20 cellular contexts compared by ENCODE assay signal in genomic region chr1:165442053-165442452, GRCh38. TPM values are rescaled to one million over a fixed set of nuclear protein-coding genes. Genes with fewer than 3 reads are reported as not detected.
DNase-seq lines count a peak whose midpoint lies in the region; ATAC-seq, FAIRE-seq and TF ChIP-seq lines count a peak whose summit lies in the region.
"Had no signal": no experiment of that assay in that cellular context is flagged by ENCODE, and none has a peak within 500 bp of the region (broad histone marks: within the 10 kb centered on the region; RNA-seq: fewer than 3 reads in every experiment).

No MANE protein-coding gene starts in this region.

- peaks cover 4% of the 10 kb centered on the region for H3K27me3 Mint-ChIP-seq in neural progenitor cell (ENCODE audit: insufficient read depth, low read depth)
- peaks cover 14% of the 10 kb centered on the region for H3K27me3 Mint-ChIP-seq in Calu3 (ENCODE audit: unreplicated experiment)

- WGBS in liver = 29% methylated on average over 3 of the region's 3 CpGs
- WGBS in HepG2 (ENCODE audit: low lambda C conversion rate) = 0% methylated on average over 3 of the region's 3 CpGs

- ATAC-seq in HepG2 = no peak

- TF ChIP-seq POLR2A in HepG2 (IDR thresholded peaks at IDR 0.05; ENCODE audit: insufficient read depth in 1 of 2, low read depth in 2 of 2, low read length in 2 of 2) = no peak

- peaks cover 0 to 8% (median 3%) of the 10 kb centered on the region in 4 donors for H3K4me1 ChIP-seq in liver (ENCODE audit: control insufficient read depth in 4 of 4, insufficient read depth in 4 of 4, low read length in 3 of 4)
- no peaks in the 10 kb centered on the region for H3K4me1 ChIP-seq in HepG2 (ENCODE audit: insufficient read depth, low read length)
- peaks cover 68% of the 10 kb centered on the region for H3K4me1 ChIP-seq in neural progenitor cell
- H3K4me1 ChIP-seq: HAP-1 had no signal

- peaks cover 50% of the 10 kb centered on the region for H3F3A ChIP-seq in neural progenitor cell (ENCODE audit: low read depth)

- H3K27ac ChIP-seq in liver (ENCODE audit: low read depth in 1 of 2, low read length in 2 of 2) (no peak overlapping the region), HepG2 (ENCODE audit: extremely low read length, insufficient read depth, low read length) (no peak overlapping the region), neural progenitor cell (no peak overlapping the region)

- no TSS peak for BruUV-seq in HepG2 (replicated peaks; lab: Mats Ljungman, UMichigan)
- BruUV-seq in Calu3 (replicated peaks; lab: Mats Ljungman, UMichigan) = no TSS peak

- H3K36me3 ChIP-seq in liver (ENCODE audit: control insufficient read depth in 4 of 4, insufficient read depth in 3 of 4, low read depth in 1 of 4, low read length in 3 of 4) (no peaks in the 10 kb centered on the region), HepG2 (replicated peaks in 1 of 2; ENCODE audit: control insufficient read depth in 1 of 2, insufficient read depth in 2 of 2, low read length in 2 of 2) (no peaks in the 10 kb centered on the region), bronchial epithelial cell (ENCODE audit: control insufficient read depth, insufficient read depth, low read length) (no peaks in the 10 kb centered on the region), neural progenitor cell (no peaks in the 10 kb centered on the region)
- H3K36me3 ChIP-seq: HAP-1 had no signal

- H3K27me3 ChIP-seq in liver (ENCODE audit: control insufficient read depth in 4 of 4, insufficient read depth in 4 of 4, low read length in 3 of 4) (peaks cover 0 to 4% (median 0%) of the 10 kb centered on the region in 4 donors), HepG2 (ENCODE audit: control insufficient read depth in 1 of 2, insufficient read depth in 2 of 2, low read length in 2 of 2) (peaks cover 0 to 21% of the 10 kb centered on the region in 2 experiments; a peak in 2 of 5 replicates), bronchial epithelial cell (ENCODE audit: control insufficient read depth, insufficient read depth, low read length) (peaks cover 21% of the 10 kb centered on the region), neural progenitor cell (peaks cover 62% of the 10 kb centered on the region)

- TF ChIP-seq CTCF in liver (IDR thresholded peaks at IDR 0.05; ENCODE audit: low read depth, low read length, missing input control) = no peak
- TF ChIP-seq CTCF in HepG2 (CRISPR knock-in tag; IDR thresholded peaks at IDR 0.05) = no peak
- TF ChIP-seq CTCF in bronchial epithelial cell (IDR thresholded peaks at IDR 0.05; ENCODE audit: insufficient read depth, low read length, severe bottlenecking) = no peak
- TF ChIP-seq CTCF in neural progenitor cell (IDR thresholded peaks at IDR 0.05) = no peak
- no peak for TF ChIP-seq CTCF in Calu3 (IDR thresholded peaks at IDR 0.05; ENCODE audit: unreplicated experiment)

- POLR2A ChIA-PET in HepG2 (lab: Yijun Ruan, JAX) = no interaction called here

- TF ChIP-seq RAD21 in liver (IDR thresholded peaks at IDR 0.05) = no peak
- no peak for TF ChIP-seq RAD21 in HepG2 (CRISPR knock-in tag; IDR thresholded peaks at IDR 0.05)

- H3K9me3 ChIP-seq in liver (ENCODE audit: control insufficient read depth in 4 of 4, low read length in 3 of 4) = no peaks in the 10 kb centered on the region
- no peaks in the 10 kb centered on the region for H3K9me3 ChIP-seq in HepG2 (ENCODE audit: low read length)
- H3K9me3 ChIP-seq in neural progenitor cell (ENCODE audit: low read depth) = no peaks in the 10 kb centered on the region
- H3K9me3 ChIP-seq: HAP-1 had no signal

- H3K79me2 ChIP-seq in HepG2 (ENCODE audit: insufficient read depth, low read length) (no peaks in the 10 kb centered on the region), neural progenitor cell (ENCODE audit: low read depth) (no peaks in the 10 kb centered on the region)

- H3K36me3 Mint-ChIP-seq in neural progenitor cell (no peaks in the 10 kb centered on the region), Calu3 (ENCODE audit: insufficient read depth, unreplicated experiment) (no peaks in the 10 kb centered on the region)
- H3K36me3 Mint-ChIP-seq: CD4-positive, alpha-beta memory T cell had no signal

- H3K9me3 Mint-ChIP-seq in neural progenitor cell (no peaks in the 10 kb centered on the region), Calu3 (ENCODE audit: low read depth, unreplicated experiment) (no peaks in the 10 kb centered on the region)
- H3K9me3 Mint-ChIP-seq: HFFc6 had no signal

- H3K4me1 Mint-ChIP-seq in neural progenitor cell (peaks cover 30% of the 10 kb centered on the region), Calu3 (ENCODE audit: low read depth, unreplicated experiment) (no peaks in the 10 kb centered on the region)

- CTCF ChIA-PET in HepG2 (lab: Yijun Ruan, JAX; ENCODE audit: low intra/inter-chr PET ratio, low total read pairs) = no interaction called here
- CTCF ChIA-PET in Calu3 (lab: Charles Lee) = no interaction called here

- H3K9ac ChIP-seq in liver (ENCODE audit: low read depth in 1 of 2, low read length in 2 of 2) (no peak overlapping the region), HepG2 (ENCODE audit: insufficient read depth, low read depth, low read length) (no peak overlapping the region), neural progenitor cell (no peak overlapping the region)

- peak overlapping the region; percentile 24 for H3K4me3 Mint-ChIP-seq in neural progenitor cell
- no peak overlapping the region for H3K4me3 Mint-ChIP-seq in Calu3 (ENCODE audit: low read depth, unreplicated experiment)
- H3K4me3 Mint-ChIP-seq: CD4-positive, alpha-beta memory T cell; HFFc6 had no signal

- H2AFZ ChIP-seq in HepG2 (ENCODE audit: low read length) (no peak overlapping the region), neural progenitor cell (replicated peaks) (no peak overlapping the region)

- H4K20me1 ChIP-seq in HepG2 (ENCODE audit: insufficient read depth, low read length) = no peaks in the 10 kb centered on the region
- peaks cover 26% of the 10 kb centered on the region for H4K20me1 ChIP-seq in neural progenitor cell (ENCODE audit: low read depth)

- FAIRE-seq in HepG2 (lab: Jason Lieb, UNC) (no peak), bronchial epithelial cell (lab: Jason Lieb, UNC) (peak; percentile 88)
- FAIRE-seq: G401.6, GM12892, H54 had no signal

- intact Hi-C loops in HepG2 (cut with micrococcal nuclease; ENCODE audit: unreplicated experiment) = no loop called here
- intact Hi-C loops in Calu3 (cut with micrococcal nuclease; ENCODE audit: unreplicated experiment) = no loop called here

- H3K4me3 ChIP-seq in liver (ENCODE audit: low read depth in 1 of 3, low read length in 3 of 3) (no peak overlapping the region), HepG2 (replicated peaks in 1 of 3; ENCODE audit: insufficient read depth in 1 of 3, low read depth in 2 of 3, low read length in 3 of 3) (no peak overlapping the region), bronchial epithelial cell (ENCODE audit: low read depth, low read length) (no peak overlapping the region), neural progenitor cell (no peak overlapping the region)
- H3K4me3 ChIP-seq: HAP-1 had no signal

- TF ChIP-seq EP300 in HepG2 (IDR thresholded peaks at IDR 0.05; ENCODE audit: low read depth in 2 of 2, low read length in 2 of 2) (no peak), HepG2 (CRISPR knock-in tag; IDR thresholded peaks at IDR 0.05; ENCODE audit: borderline replicate concordance) (no peak)

- in situ Hi-C loops in HepG2 (cut with HindIII; ENCODE audit: extremely low pct_ligation_motif_present, low pct_unique_long_range_greater_than_20kb) = no loop called here

- no peak overlapping the region for H3K27ac Mint-ChIP-seq in neural progenitor cell
- no peak overlapping the region for H3K27ac Mint-ChIP-seq in Calu3 (ENCODE audit: unreplicated experiment)
- H3K27ac Mint-ChIP-seq: CD4-positive, alpha-beta memory T cell; HFFc6 had no signal

- no peak for DNase-seq in HepG2 (ENCODE audit: low spot score)
- no peak for DNase-seq in bronchial epithelial cell (ENCODE audit: low read depth)
- peak; percentile 31 for DNase-seq in neural progenitor cell (ENCODE audit: low spot score)
- DNase-seq in Calu3 = no peak
- no peak for DNase-seq in NCI-H69 (lab: John Stamatoyannopoulos, UW)
- DNase-seq: C1 segment of cervical spinal cord; CD4-positive, alpha-beta memory T cell; COR-L47; DMS153; DND-41; GOT3; HFFc6 had no signal

- H3K4me2 ChIP-seq in HepG2 (ENCODE audit: low read depth, low read length) (no peak overlapping the region), neural progenitor cell (peak overlapping the region; percentile 60)

TF ChIP-seq in HepG2, 621 proteins besides CTCF, POLR2A, EP300 and RAD21:
- no peak for TF ChIP-seq ZBTB38 (CRISPR knock-in tag; IDR thresholded peaks at IDR 0.05)
- no peak for TF ChIP-seq ZNF225 (CRISPR knock-in tag; IDR thresholded peaks at IDR 0.05)
- TF ChIP-seq MAF1 (CRISPR knock-in tag; IDR thresholded peaks at IDR 0.05; ENCODE audit: borderline replicate concordance) = no peak
TF ChIP-seq in HepG2: peak in this region for 0.

RNA-seq across cellular contexts. Expression of gene RXRG, which starts 2.9 kb away (rescaled TPM):
- total RNA-seq in liver = under 1 TPM in 1 of 2 donors, not detected in 1; 0.42 TPM
- polyA plus RNA-seq in liver = under 1 TPM; 0.12 to 0.44 TPM
- not detected in 2 replicates for total RNA-seq in HepG2 (2016; rRNA removed; fragmentation: Illumina TruSeq; extraction: Trizol)
- 0.35 TPM in 1 of 2 replicates, not detected in the other for total RNA-seq in HepG2 (2016; cell fraction: cytosol; rRNA removed; fragmentation: Illumina TruSeq; extraction: Trizol; ENCODE audit: low read depth)
- total RNA-seq in HepG2 (2016; cell fraction: insoluble cytoplasmic fraction; rRNA removed; fragmentation: Illumina TruSeq; extraction: Trizol) = not detected in 2 replicates
- 0.21 TPM in 1 of 2 replicates, not detected in the other for total RNA-seq in HepG2 (2016; cell fraction: membrane; rRNA removed; fragmentation: Illumina TruSeq; extraction: Trizol)
- not detected in 2 replicates for total RNA-seq in HepG2 (2016; cell fraction: nucleus; rRNA removed; fragmentation: Illumina TruSeq; extraction: Trizol)
- polyA plus RNA-seq in HepG2 (2011; rRNA removed) = not detected in 2 replicates
- not detected in 2 replicates for polyA plus RNA-seq in HepG2 (2011; cell fraction: cytosol; rRNA removed)
- not detected in 2 replicates for polyA plus RNA-seq in HepG2 (2011; cell fraction: nucleus; rRNA removed)
- polyA plus RNA-seq in HepG2 (2012) = not detected in 2 replicates
- polyA plus RNA-seq in HepG2 (2016; cell fraction: cytosol; fragmentation: Illumina TruSeq; extraction: Trizol; ENCODE audit: low read depth) = 0.07 and 0.10 TPM in 2 replicates
- not detected in 2 replicates for polyA plus RNA-seq in HepG2 (2016; cell fraction: insoluble cytoplasmic fraction; fragmentation: Illumina TruSeq; extraction: Trizol; ENCODE audit: low read depth)
- not detected in 2 replicates for polyA plus RNA-seq in HepG2 (2016; cell fraction: membrane; fragmentation: Illumina TruSeq; extraction: Trizol; ENCODE audit: low read depth)
- not detected in 2 replicates for polyA plus RNA-seq in HepG2 (2016; cell fraction: nucleus; fragmentation: Illumina TruSeq; extraction: Trizol; ENCODE audit: insufficient read depth, low read depth)
- polyA minus RNA-seq in HepG2 (2011; rRNA and poly(A)+ RNA removed; ENCODE audit: low replicate concordance) = not detected in 2 replicates
- polyA minus RNA-seq in HepG2 (2011; cell fraction: cytosol; rRNA and poly(A)+ RNA removed) = not detected in 2 replicates
- polyA minus RNA-seq in HepG2 (2011; cell fraction: nucleus; rRNA and poly(A)+ RNA removed) = not detected in 2 replicates
- total RNA-seq in bronchial epithelial cell = not detected in 2 replicates
- total RNA-seq in neural progenitor cell (ENCODE audit: low replicate concordance) = not detected in 2 replicates
- total RNA-seq in Calu3 (2022) = not detected in 2 replicates
- total RNA-seq: A172; A673; CD4-positive, alpha-beta memory T cell; HFFc6 had no signal
- polyA plus RNA-seq: BJ; CD4-positive, alpha-beta memory T cell had no signal
